21 cellular contexts compared by ENCODE assay signal in the genomic region with DNA sequence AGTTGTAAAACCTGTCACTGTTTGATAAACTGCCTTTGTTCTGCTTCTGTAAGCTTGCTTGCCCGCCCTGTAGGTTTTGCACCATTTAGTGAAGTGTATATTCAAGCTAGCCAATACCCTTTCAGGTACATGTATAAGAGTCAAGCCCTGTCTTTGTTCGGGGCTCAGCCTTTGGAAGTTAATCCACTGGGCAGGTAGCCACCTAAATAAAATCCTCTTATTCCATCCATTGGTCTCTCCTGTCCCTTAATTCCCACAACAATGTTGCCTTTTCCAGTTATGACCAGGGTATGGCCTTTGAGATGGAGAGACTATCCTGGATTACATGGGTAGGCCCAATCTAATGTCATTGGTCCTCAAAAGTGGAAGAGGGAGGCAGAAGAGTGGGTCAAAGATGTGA. TPM values are rescaled to one million over a fixed set of nuclear protein-coding genes. Genes with fewer than 3 reads are reported as not detected.
DNase-seq lines count a peak whose midpoint lies in the region; ATAC-seq and TF ChIP-seq lines count a peak whose summit lies in the region.
"Had no signal": no experiment of that assay in that cellular context is flagged by ENCODE, and none has a peak within 500 bp of the region (broad histone marks: within the 10 kb centered on the region; RNA-seq: fewer than 3 reads in every experiment).

No MANE protein-coding gene starts in this region.

- peaks cover 0 to 13% (median 8%) of the 10 kb centered on the region in 3 donors for H3K9me3 ChIP-seq in tibial artery

- intact Hi-C loops in left colon (cut with DNase I, micrococcal nuclease) = no loop called here
- intact Hi-C loops in tibial artery (cut with DNase I; ENCODE audit: low total_unique reads) = no loop called here

- H3K4me1 ChIP-seq in tibial artery = no peaks in the 10 kb centered on the region
- H3K4me1 ChIP-seq: BLaER1, Caco-2 had no signal

- TF ChIP-seq CTCF in tibial artery (IDR thresholded peaks at IDR 0.05) = no peak

- DNase-seq in DMS53 (lab: John Stamatoyannopoulos, UW) (peak; percentile 9), DMS53 treated with DMSO at 0.1 percent for 48 hours (lab: John Stamatoyannopoulos, UW; ENCODE audit: unreplicated experiment) (no peak), OCI-M1 (lab: John Stamatoyannopoulos, UW) (peak; percentile 25), left colon (no peak), tibial artery (no peak), NCI-H146 (lab: John Stamatoyannopoulos, UW) (no peak)
- DNase-seq: Caco-2; CD4-positive, CD25-positive, alpha-beta regulatory T cell; CD8-positive, alpha-beta T cell; DMS153; DMS79 treated with DMSO at 0.1 percent for 48 hours; GF-D8; H9 had no signal

- H3K36me3 ChIP-seq in tibial artery = peaks cover 0 to 4% (median 0%) of the 10 kb centered on the region in 3 donors
- H3K36me3 ChIP-seq: BLaER1 had no signal

- H3K27ac ChIP-seq in tibial artery = no peak overlapping the region
- H3K27ac ChIP-seq: 22Rv1, BLaER1, C4-2B had no signal

- peak; percentile 18 for ATAC-seq in left colon
- ATAC-seq: CD8-positive, alpha-beta T cell; GM23338 had no signal

- no peak overlapping the region for H3K4me3 ChIP-seq in tibial artery
- H3K4me3 ChIP-seq: BLaER1, GM23338 had no signal

- no peaks in the 10 kb centered on the region for H3K27me3 ChIP-seq in tibial artery
- H3K27me3 ChIP-seq: BLaER1 had no signal

RNA-seq across cellular contexts. Expression of a gene that starts 34.0 kb away (rescaled TPM):
- 100 to 1,000 TPM; 202 to 225 TPM for total RNA-seq in left colon
- total RNA-seq: B cell; Caco-2; CD4-positive, CD25-positive, alpha-beta regulatory T cell; CD8-positive, alpha-beta T cell; Daoy; G401; GM23338; H4; H9 had no signal

Comparison
In these comparisons a context has a peak if more than half of its experiments do, and no peak if none do; other contexts are left out.
1. DNase-seq: peak in DMS53 (single experiment) and OCI-M1 (single experiment); none in DMS53 treated with DMSO at 0.1 percent for 48 hours (single experiment), left colon (0 of 2), tibial artery (0 of 2) and NCI-H146 (single experiment).